Comparison of ENCODE assay signal across 26 cellular contexts in genomic region chr5:7169240-7169878, GRCh38.
"Had no signal": no experiment of that assay in that cellular context is flagged by ENCODE, and none has a peak within 500 bp of the region (broad histone marks: within the 10 kb centered on the region; RNA-seq: fewer than 3 reads in every experiment).

No MANE protein-coding gene starts in this region.

- H3K27me3 ChIP-seq: cardiac muscle cell, esophagus squamous epithelium, gastroesophageal sphincter, suprapubic skin, tibial nerve, vagina had no signal

- DNase-seq: activated B cell treated with CpG ODN at 0.5 μM for 24 hours; activated CD4-positive, alpha-beta T cell treated with anti-CD3 and anti-CD28 coated beads for 48 hours; activated CD8-positive, alpha-beta memory T cell treated with anti-CD3 and anti-CD28 coated beads, Interleukin-2, amount 10 ng/mL, durations not matched to agents 7 days and 5 days; activated CD8-positive, alpha-beta T cell treated with anti-CD3 and anti-CD28 coated beads for 36 hours; activated effector memory CD4-positive, alpha-beta T cell treated with anti-CD3 and anti-CD28 coated beads, Interleukin-2, amount 50 U/mL, for 16 hours; activated naive CD4-positive, alpha-beta T cell treated with anti-CD3 and anti-CD28 coated beads, Interleukin-2, amount 10 ng/mL, durations not matched to agents 7 days and 5 days; activated T-cell treated with anti-CD3 and anti-CD28 coated beads for 4 hours; effector CD4-positive, alpha-beta T cell; esophagus squamous epithelium; head of caudate nucleus; hypothalamus; islet precursor cell; left colon; mesenchymal stem cell; naive B cell; occipital lobe; small intestine; stimulated activated CD4-positive, alpha-beta T cell treated with anti-CD3 and anti-CD28 coated beads, Interleukin-2, amount 100 ng/mL, for 24 hours; stimulated activated naive CD8-positive, alpha-beta T cell treated with anti-CD3 and anti-CD28 coated beads, Interleukin-15, amount 100 ng/mL, for 72 hours; T1000 had no signal

- ATAC-seq: activated CD8-positive, alpha-beta memory T cell treated with anti-CD3 and anti-CD28 coated beads, Interleukin-2, amount 10 ng/mL, durations not matched to agents 7 days and 5 days; activated CD8-positive, alpha-beta T cell treated with anti-CD3 and anti-CD28 coated beads for 36 hours; gastroesophageal sphincter; left colon; stimulated activated effector memory CD8-positive, alpha-beta T cell treated with anti-CD3 and anti-CD28 coated beads, Interleukin-12 subunit alpha, Interleukin-12 subunit beta, amount 100 ng/mL, for 72 hours; stimulated activated naive CD8-positive, alpha-beta T cell treated with anti-CD3 and anti-CD28 coated beads, Interleukin-15, amount 100 ng/mL, for 72 hours had no signal

- H3K36me3 ChIP-seq: cardiac muscle cell, esophagus squamous epithelium, gastroesophageal sphincter, suprapubic skin, tibial nerve, vagina had no signal

- H3K4me3 ChIP-seq: cardiac muscle cell, esophagus squamous epithelium, gastroesophageal sphincter, suprapubic skin, tibial nerve, vagina had no signal

- H3K4me1 ChIP-seq: esophagus squamous epithelium, gastroesophageal sphincter, suprapubic skin, tibial nerve, vagina had no signal

- H3K9me3 ChIP-seq: esophagus squamous epithelium, gastroesophageal sphincter, suprapubic skin, vagina had no signal

- H3K27ac ChIP-seq: cardiac muscle cell, esophagus squamous epithelium, gastroesophageal sphincter, suprapubic skin, tibial nerve, vagina had no signal
